In genomic region chr9:1453636-1454035, GRCh38 we compare ENCODE assay signal across 24 cellular contexts.
DNase-seq lines count a peak whose midpoint lies in the region; ATAC-seq, FAIRE-seq and TF ChIP-seq lines count a peak whose summit lies in the region.
"Had no signal": no experiment of that assay in that cellular context is flagged by ENCODE, and none has a peak within 500 bp of the region (broad histone marks: within the 10 kb centered on the region; RNA-seq: fewer than 3 reads in every experiment).

No MANE protein-coding gene starts in this region.

- no peak overlapping the region for H3K4me2 ChIP-seq in neuronal stem cell (ENCODE audit: insufficient read depth, low read length, poor library complexity, severe bottlenecking)
- H3K4me2 ChIP-seq: KMS-11, SK-N-SH had no signal

- H2AFZ ChIP-seq in neuronal stem cell (ENCODE audit: low read length): no peak overlapping the region

- TF ChIP-seq CTCF in WTC11 (IDR thresholded peaks at IDR 0.05): no peak
- TF ChIP-seq CTCF in epithelial cell of esophagus (IDR thresholded peaks at IDR 0.05; ENCODE audit: insufficient read depth, low read depth, low read length, missing control alignments): peak; percentile 14

- no peak overlapping the region for H3K18ac ChIP-seq in neuronal stem cell (ENCODE audit: low read length)

- no peaks in the 10 kb centered on the region for H3K27me3 Mint-ChIP-seq in WTC11 (ENCODE audit: low read depth)

- H3K4ac ChIP-seq in neuronal stem cell (ENCODE audit: low read length): no peak overlapping the region

- no peaks in the 10 kb centered on the region for H3K79me1 ChIP-seq in neuronal stem cell (ENCODE audit: low read depth, low read length)

- no peak overlapping the region for H4K91ac ChIP-seq in neuronal stem cell (ENCODE audit: low read depth, low read length, poor library complexity)

- FAIRE-seq in GM12892 (lab: Jason Lieb, UNC): no peak
- FAIRE-seq: H54 had no signal

- H2BK120ac ChIP-seq in neuronal stem cell (ENCODE audit: low read depth, low read length): no peak overlapping the region

- CTCF ChIA-PET in WTC11 (lab: Charles Lee): interaction anchor here (1.0 to 2.1 kb wide), 4 partner anchors 146 to 384 kb away, joined by 3 to 6 read pairs (median 4); no protein-coding TSS in a partner anchor

- peak; percentile 92 for ATAC-seq in WTC11
- ATAC-seq: PC-3 had no signal

- no peaks in the 10 kb centered on the region for H3K4me1 ChIP-seq in neuronal stem cell (ENCODE audit: control insufficient read depth in 2 of 2, insufficient read depth in 1 of 2, low read depth in 1 of 2, low read length in 2 of 2)

- POLR2A ChIA-PET in WTC11 (lab: Charles Lee): no interaction called here

- H3K9me3 Mint-ChIP-seq in WTC11: peaks cover 13% of the 10 kb centered on the region
- H3K9me3 Mint-ChIP-seq: HFFc6 had no signal

- H2BK15ac ChIP-seq in neuronal stem cell (ENCODE audit: low read length): no peak overlapping the region

- H3K4me1 Mint-ChIP-seq in WTC11: no peaks in the 10 kb centered on the region
- H3K4me1 Mint-ChIP-seq: B cell; CD4-positive, CD25-positive, alpha-beta regulatory T cell had no signal

- H3K36me3 ChIP-seq in neuronal stem cell (replicated peaks in 1 of 2; ENCODE audit: control insufficient read depth in 2 of 2, insufficient read depth in 2 of 2, low read length in 2 of 2) (no peaks in the 10 kb centered on the region), MG63 (no peaks in the 10 kb centered on the region)

- TF ChIP-seq POLR2A in GM12892 (IDR thresholded peaks at IDR 0.05; ENCODE audit: low read depth, low read length): no peak

- no peak overlapping the region for H3K4me3 Mint-ChIP-seq in WTC11
- H3K4me3 Mint-ChIP-seq: B cell; CD4-positive, CD25-positive, alpha-beta regulatory T cell; HFFc6 had no signal

- no peak overlapping the region for H4K8ac ChIP-seq in neuronal stem cell (ENCODE audit: low read depth, low read length)

- H2BK12ac ChIP-seq in neuronal stem cell (ENCODE audit: low read length): no peak overlapping the region

- no peak overlapping the region for H2BK5ac ChIP-seq in neuronal stem cell (ENCODE audit: low read length)

- H3K4me3 ChIP-seq in epithelial cell of esophagus (ENCODE audit: low read length) (no peak overlapping the region), neuronal stem cell (ENCODE audit: low read length in 2 of 2) (no peak overlapping the region), MG63 (no peak overlapping the region)

- H3K9me3 ChIP-seq in neuronal stem cell (replicated peaks in 1 of 2; ENCODE audit: control insufficient read depth in 2 of 2, insufficient read depth in 1 of 2, low read depth in 1 of 2, low read length in 2 of 2): no peaks in the 10 kb centered on the region
- no peaks in the 10 kb centered on the region for H3K9me3 ChIP-seq in MG63
- H3K9me3 ChIP-seq: SK-N-SH had no signal

- H3K23ac ChIP-seq in neuronal stem cell (ENCODE audit: low read depth, low read length, poor library complexity): no peak overlapping the region

- no peak overlapping the region for H3K14ac ChIP-seq in neuronal stem cell (ENCODE audit: low read length)

- no peak overlapping the region for H3K9ac ChIP-seq in neuronal stem cell (ENCODE audit: low read depth, low read length, poor library complexity)
- H3K9ac ChIP-seq: KMS-11, SK-N-SH had no signal

- WGBS in neuronal stem cell (ENCODE audit: extremely low coverage in 2 of 2, insufficient read length in 2 of 2, insufficient replicate concordance in 1 of 2), 2 donors: no CpG with 5 or more reads among the region's 4 CpGs

- DNase-seq in NCI-H526 (lab: John Stamatoyannopoulos, UW) (peak; percentile 54 to 56), NCI-H526 treated with DMSO at 0.1 percent for 48 hours (lab: John Stamatoyannopoulos, UW) (no peak), WTC11 (ENCODE audit: low spot score) (peak; percentile 40), epithelial cell of esophagus (ENCODE audit: low read depth) (no peak), substantia nigra (lab: John Stamatoyannopoulos, UW) (no peak), neuronal stem cell (ENCODE audit: low spot score) (no peak), MG63 (no peak), GM12892 (ENCODE audit: insufficient read length) (no peak)
- DNase-seq: CD4-positive, CD25-positive, alpha-beta regulatory T cell; DMS153; EL; HFFc6; NCI-H1417 treated with DMSO at 0.1 percent for 48 hours; NCI-H187 treated with DMSO at 0.1 percent for 48 hours; NCI-H2171; NCI-H446 treated with DMSO at 0.1 percent for 48 hours; NCI-H82; PC-3; RPMI8226; SHP77 treated with DMSO at 0.1 percent for 48 hours; SK-N-SH had no signal

- H3K27ac Mint-ChIP-seq in WTC11: no peak overlapping the region
- H3K27ac Mint-ChIP-seq: B cell, HFFc6 had no signal

- H3K36me3 Mint-ChIP-seq in WTC11: no peaks in the 10 kb centered on the region
- H3K36me3 Mint-ChIP-seq: CD4-positive, CD25-positive, alpha-beta regulatory T cell had no signal

- H3K27ac ChIP-seq in substantia nigra (ENCODE audit: low read depth, low read length, poor library complexity, severe bottlenecking): peak overlapping the region; percentile 60
- no peak overlapping the region for H3K27ac ChIP-seq in neuronal stem cell (replicated peaks; ENCODE audit: low read length)
- H3K27ac ChIP-seq: KMS-11 had no signal

- H2AK5ac ChIP-seq in neuronal stem cell (ENCODE audit: low read depth, low read length): no peak overlapping the region

- H3K27me3 ChIP-seq in neuronal stem cell (ENCODE audit: control insufficient read depth in 3 of 3, insufficient read depth in 3 of 3, low read depth in 1 of 3, low read length in 3 of 3): no peaks in the 10 kb centered on the region
- no peaks in the 10 kb centered on the region for H3K27me3 ChIP-seq in MG63

TF ChIP-seq in WTC11, 78 proteins besides CTCF, POLR2A, EP300 and RAD21:
- TF ChIP-seq ZNF423 (CRISPR knock-in tag; IDR thresholded peaks at IDR 0.05): no peak
- no peak for TF ChIP-seq ELF4 (CRISPR knock-in tag; IDR thresholded peaks at IDR 0.05; ENCODE audit: low read depth)
- no peak for TF ChIP-seq ETV6 (CRISPR knock-in tag; IDR thresholded peaks at IDR 0.05)
- TF ChIP-seq JAZF1 (CRISPR knock-in tag; IDR thresholded peaks at IDR 0.05): no peak
- no peak for TF ChIP-seq FOXK1 (CRISPR knock-in tag; IDR thresholded peaks at IDR 0.05)
- TF ChIP-seq ERG (CRISPR knock-in tag; IDR thresholded peaks at IDR 0.05): no peak
- TF ChIP-seq SMAD4 (CRISPR knock-in tag; IDR thresholded peaks at IDR 0.05): no peak
- no peak for TF ChIP-seq CREB1 (CRISPR knock-in tag; IDR thresholded peaks at IDR 0.05)
- no peak for TF ChIP-seq ZNF263 (CRISPR knock-in tag; IDR thresholded peaks at IDR 0.05; ENCODE audit: low read depth)
- TF ChIP-seq SP1 (CRISPR knock-in tag; conservative IDR thresholded peaks at IDR 0.05): no peak
- TF ChIP-seq ZBTB43 (CRISPR knock-in tag; IDR thresholded peaks at IDR 0.05): no peak
- no peak for TF ChIP-seq TP53 (CRISPR knock-in tag; IDR thresholded peaks at IDR 0.05)
- no peak for TF ChIP-seq NFYB (CRISPR knock-in tag; conservative IDR thresholded peaks at IDR 0.05; ENCODE audit: low read depth)
- TF ChIP-seq IRF1 (CRISPR knock-in tag; IDR thresholded peaks at IDR 0.05): no peak
- no peak for TF ChIP-seq NR3C1 (CRISPR knock-in tag; conservative IDR thresholded peaks at IDR 0.05; ENCODE audit: low read depth)

Comparison
In these comparisons a context has a peak if more than half of its experiments do, and no peak if none do; other contexts are left out.
1. DNase-seq: peak in NCI-H526 (2 of 2) and WTC11 (single experiment); none in NCI-H526 treated with DMSO at 0.1 percent for 48 hours (single experiment), epithelial cell of esophagus (single experiment), substantia nigra (0 of 49), neuronal stem cell (single experiment), MG63 (single experiment) and GM12892 (single experiment).